In the genomic region with DNA sequence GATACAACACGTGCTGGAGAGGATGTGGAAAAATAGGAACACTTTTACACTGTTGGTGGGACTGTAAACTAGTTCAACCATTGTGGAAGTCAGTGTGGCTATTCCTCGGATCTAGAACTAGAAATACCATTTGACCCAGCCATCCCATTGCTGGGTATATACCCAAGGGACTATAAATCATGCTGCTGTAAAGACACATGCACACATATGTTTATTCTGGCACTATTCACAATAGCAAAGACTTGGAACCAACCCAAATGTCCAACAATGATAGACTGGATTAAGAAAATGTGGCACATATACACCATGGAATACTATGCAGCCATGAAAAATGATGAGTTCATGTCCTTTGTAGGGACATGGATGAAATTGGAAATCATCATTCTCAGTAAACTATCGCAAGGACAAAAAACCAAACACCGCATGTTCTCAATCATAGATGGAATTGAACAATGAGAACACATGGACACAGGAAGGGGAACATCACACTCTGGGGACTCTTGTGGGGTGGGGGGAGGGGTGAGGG, we compare ENCODE assay signal across 2 cellular contexts. TPM values are rescaled to one million over a fixed set of nuclear protein-coding genes. Genes with fewer than 3 reads are reported as not detected.
"Had no signal": no experiment of that assay in that cellular context is flagged by ENCODE, and none has a peak within 500 bp of the region (broad histone marks: within the 10 kb centered on the region; RNA-seq: fewer than 3 reads in every experiment).

No MANE protein-coding gene starts in this region.

RNA-seq across cellular contexts. Expression of gene PMCH, which starts 50.5 kb away (rescaled TPM):
- total RNA-seq: G401, GM12878 had no signal
